Comparison of ENCODE assay signal across 1 cellular context in the genomic region with DNA sequence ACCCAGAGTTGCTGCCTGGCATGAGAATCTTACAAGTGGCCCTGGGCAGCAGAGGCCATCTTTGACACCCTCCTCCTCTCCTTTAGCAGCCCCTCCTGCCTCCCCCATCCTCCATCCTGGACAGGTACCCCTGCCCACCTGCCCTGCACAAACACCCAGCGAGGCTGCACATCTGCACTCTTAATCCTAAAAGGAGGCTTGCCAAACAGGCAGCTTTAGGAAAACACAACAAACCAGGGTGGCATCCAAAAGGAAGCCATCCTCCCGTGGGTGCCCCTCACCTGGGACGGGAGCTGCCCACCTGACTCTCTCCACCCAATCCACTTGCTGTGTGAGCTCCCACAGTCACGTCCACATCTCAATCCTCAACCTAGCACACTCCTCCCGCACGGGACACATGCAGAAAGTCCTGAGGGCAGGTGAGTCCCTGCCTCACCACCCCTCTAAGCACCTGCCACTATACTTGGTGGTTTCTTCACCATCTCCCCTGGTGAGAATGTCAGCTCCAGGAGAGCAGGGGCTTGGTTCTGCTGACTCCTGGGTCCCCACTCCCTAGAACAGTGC.
TF ChIP-seq lines count a peak whose summit lies in the region.

No MANE protein-coding gene starts in this region.

TF ChIP-seq in IMR-90, 13 proteins besides CTCF, POLR2A, EP300 and RAD21:
- no peak for TF ChIP-seq CHD1 (IDR thresholded peaks at IDR 0.05; ENCODE audit: low read depth, low read length)
- TF ChIP-seq RCOR1 (IDR thresholded peaks at IDR 0.05; ENCODE audit: insufficient replicate concordance, low read length) = no peak
